In the genomic region with DNA sequence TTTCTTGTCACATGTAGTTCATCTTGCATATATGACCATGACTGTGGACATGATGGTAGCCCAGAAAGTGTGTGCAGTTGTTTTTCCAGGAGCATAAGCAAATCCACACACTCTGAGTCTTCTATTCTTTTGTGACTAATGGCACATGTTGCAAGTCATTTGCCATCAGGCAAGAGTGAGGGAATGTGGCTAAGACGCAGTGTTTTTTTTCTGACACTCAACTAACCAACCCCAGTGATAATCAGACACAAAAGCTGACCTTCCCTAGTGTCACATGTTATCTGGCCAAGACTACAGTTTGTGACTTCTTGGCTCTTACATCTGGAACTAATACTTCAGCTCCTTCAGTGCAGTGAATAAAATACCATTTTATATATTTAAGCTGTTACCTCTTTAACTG, we compare ENCODE assay signal across 18 cellular contexts.
DNase-seq lines count a peak whose midpoint lies in the region; ATAC-seq, FAIRE-seq and TF ChIP-seq lines count a peak whose summit lies in the region.
"Had no signal": no experiment of that assay in that cellular context is flagged by ENCODE, and none has a peak within 500 bp of the region (broad histone marks: within the 10 kb centered on the region; RNA-seq: fewer than 3 reads in every experiment).

No MANE protein-coding gene starts in this region.

- H3K27me3 ChIP-seq in astrocyte (ENCODE audit: insufficient read depth, low read length) (no peaks in the 10 kb centered on the region), heart left ventricle (no peaks in the 10 kb centered on the region), subcutaneous abdominal adipose tissue (ENCODE audit: control insufficient read depth in 5 of 5, insufficient read depth in 4 of 5, low read length in 5 of 5) (no peaks in the 10 kb centered on the region), HepG2 (ENCODE audit: control insufficient read depth in 1 of 2, insufficient read depth in 2 of 2, low read length in 2 of 2) (no peaks in the 10 kb centered on the region)

- WGBS in heart left ventricle, 4 donors: 22 to 35% (median 28%) methylated on average over 1 of the region's 1 CpG
- WGBS in HepG2 (ENCODE audit: low lambda C conversion rate): 95% methylated on average over 1 of the region's 1 CpG

- TF ChIP-seq CTCF in HFFc6 (IDR thresholded peaks at IDR 0.05) (no peak), astrocyte (IDR thresholded peaks at IDR 0.05; ENCODE audit: insufficient read depth, low read depth, low read length) (no peak), heart left ventricle (IDR thresholded peaks at IDR 0.05) (no peak), HepG2 (CRISPR knock-in tag; IDR thresholded peaks at IDR 0.05) (no peak)

- H3K36me3 Mint-ChIP-seq in HFFc6 (ENCODE audit: low read depth) (peaks cover 25% of the 10 kb centered on the region), astrocyte (ENCODE audit: low read depth, unreplicated experiment) (peaks cover 30% of the 10 kb centered on the region)

- H3K9ac ChIP-seq in astrocyte (ENCODE audit: low read length): no peak overlapping the region
- H3K9ac ChIP-seq in subcutaneous abdominal adipose tissue (ENCODE audit: low read length in 5 of 5): peak overlapping the region in 1 of 5 donors; percentile 40
- H3K9ac ChIP-seq in HepG2 (ENCODE audit: insufficient read depth, low read depth, low read length): no peak overlapping the region

- no TSS peak for BruUV-seq in HepG2 (replicated peaks; lab: Mats Ljungman, UMichigan)

- H3K4me3 Mint-ChIP-seq in HFFc6 (no peak overlapping the region), astrocyte (ENCODE audit: unreplicated experiment) (no peak overlapping the region)
- H3K4me3 Mint-ChIP-seq: activated CD8-positive, alpha-beta T cell treated with anti-CD3 and anti-CD28 coated beads, Interleukin-2, amount 10 ng/mL, durations not matched to agents 7 days and 5 days; activated T-cell treated with anti-CD3 and anti-CD28 coated beads, Interleukin-2, amount 50 U/mL, for 72 hours had no signal

- H3K27ac Mint-ChIP-seq in HFFc6: peak overlapping the region; percentile 64
- H3K27ac Mint-ChIP-seq in astrocyte (ENCODE audit: unreplicated experiment): peak overlapping the region; percentile 43
- H3K27ac Mint-ChIP-seq: activated CD8-positive, alpha-beta T cell treated with anti-CD3 and anti-CD28 coated beads, Interleukin-2, amount 10 ng/mL, durations not matched to agents 7 days and 5 days; activated T-cell treated with anti-CD3 and anti-CD28 coated beads, Interleukin-2, amount 50 U/mL, for 72 hours had no signal

- peaks cover 4% of the 10 kb centered on the region for H3K36me3 ChIP-seq in astrocyte (ENCODE audit: insufficient read depth, low read length)
- peaks cover 0 to 7% (median 0%) of the 10 kb centered on the region in 9 donors for H3K36me3 ChIP-seq in heart left ventricle
- peaks cover 2 to 14% (median 12%) of the 10 kb centered on the region in 5 donors for H3K36me3 ChIP-seq in subcutaneous abdominal adipose tissue (ENCODE audit: control insufficient read depth in 5 of 5, insufficient read depth in 5 of 5, low read length in 5 of 5)
- peaks cover 0 to 7% of the 10 kb centered on the region in 2 experiments; a peak in 3 of 5 replicates for H3K36me3 ChIP-seq in HepG2 (replicated peaks in 1 of 2; ENCODE audit: control insufficient read depth in 1 of 2, insufficient read depth in 2 of 2, low read length in 2 of 2)

- H3K4me3 ChIP-seq in astrocyte (ENCODE audit: insufficient read depth, low read depth, low read length) (no peak overlapping the region), heart left ventricle (no peak overlapping the region), subcutaneous abdominal adipose tissue (ENCODE audit: low read depth in 1 of 5, low read length in 5 of 5) (no peak overlapping the region), HepG2 (replicated peaks in 1 of 3; ENCODE audit: insufficient read depth in 1 of 3, low read depth in 2 of 3, low read length in 3 of 3) (no peak overlapping the region)

- no peaks in the 10 kb centered on the region for H3K9me3 ChIP-seq in astrocyte (ENCODE audit: insufficient read depth, low read depth, low read length)
- H3K9me3 ChIP-seq in heart left ventricle: peaks cover 0 to 17% (median 9%) of the 10 kb centered on the region in 12 donors
- peaks cover 0 to 4% (median 0%) of the 10 kb centered on the region in 5 donors for H3K9me3 ChIP-seq in subcutaneous abdominal adipose tissue (ENCODE audit: control insufficient read depth in 5 of 5, low read length in 5 of 5)
- H3K9me3 ChIP-seq in HepG2 (ENCODE audit: low read length): peaks cover 13% of the 10 kb centered on the region

- H4K20me1 ChIP-seq in astrocyte (ENCODE audit: insufficient read depth, low read length): no peaks in the 10 kb centered on the region
- H4K20me1 ChIP-seq in HepG2 (ENCODE audit: insufficient read depth, low read length): no peaks in the 10 kb centered on the region

- TF ChIP-seq POLR2A in heart left ventricle (IDR thresholded peaks at IDR 0.05): no peak
- no peak for TF ChIP-seq POLR2A in HepG2 (IDR thresholded peaks at IDR 0.05; ENCODE audit: insufficient read depth in 1 of 2, low read depth in 2 of 2, low read length in 2 of 2)

- H3K79me2 ChIP-seq in astrocyte (ENCODE audit: insufficient read depth, low read length): no peaks in the 10 kb centered on the region
- no peaks in the 10 kb centered on the region for H3K79me2 ChIP-seq in HepG2 (ENCODE audit: insufficient read depth, low read length)

- TF ChIP-seq EP300 in HepG2 (IDR thresholded peaks at IDR 0.05; ENCODE audit: low read depth in 2 of 2, low read length in 2 of 2): no peak
- no peak for TF ChIP-seq EP300 in HepG2 (CRISPR knock-in tag; IDR thresholded peaks at IDR 0.05; ENCODE audit: borderline replicate concordance)

- CTCF ChIA-PET in HepG2 (lab: Yijun Ruan, JAX; ENCODE audit: low intra/inter-chr PET ratio, low total read pairs): no interaction called here

- peak; percentile 80 for FAIRE-seq in astrocyte (lab: Jason Lieb, UNC)
- FAIRE-seq in HepG2 (lab: Jason Lieb, UNC): no peak

- POLR2A ChIA-PET in HepG2 (lab: Yijun Ruan, JAX): no interaction called here

- intact Hi-C loops in heart left ventricle (cut with DNase I) (loop anchor here in 8 of 10 donors (5.0 to 10.0 kb wide), 2 partner anchors 106 to 109 kb away; partner anchors contain the start of genes CRYZL1 (in 8 of the 8) and ITSN1 (in 8 of the 8)), HepG2 (cut with micrococcal nuclease; ENCODE audit: unreplicated experiment) (no loop called here)

- TF ChIP-seq RAD21 in HepG2 (CRISPR knock-in tag; IDR thresholded peaks at IDR 0.05): no peak

- in situ Hi-C loops in HepG2 (cut with HindIII; ENCODE audit: extremely low pct_ligation_motif_present, low pct_unique_long_range_greater_than_20kb): no loop called here

- H3K4me1 Mint-ChIP-seq in HFFc6 (ENCODE audit: low read depth): peaks cover 20% of the 10 kb centered on the region
- H3K4me1 Mint-ChIP-seq in astrocyte (ENCODE audit: low read depth, unreplicated experiment): peaks cover 7% of the 10 kb centered on the region

- peaks cover 4% of the 10 kb centered on the region for H3K4me1 ChIP-seq in astrocyte (ENCODE audit: insufficient read depth, low read length)
- H3K4me1 ChIP-seq in heart left ventricle: peaks cover 0 to 39% (median 17%) of the 10 kb centered on the region in 12 donors
- H3K4me1 ChIP-seq in subcutaneous abdominal adipose tissue (ENCODE audit: control insufficient read depth in 5 of 5, insufficient read depth in 5 of 5, low read length in 5 of 5): peaks cover 0 to 35% (median 24%) of the 10 kb centered on the region in 5 donors
- no peaks in the 10 kb centered on the region for H3K4me1 ChIP-seq in HepG2 (ENCODE audit: insufficient read depth, low read length)

- peak in 3 of 4 donors; percentile 31 to 50 (median 44) for ATAC-seq in heart left ventricle
- ATAC-seq in HepG2: no peak
- no peak for ATAC-seq in HG02884 (IDR thresholded peaks at IDR 0.05; ENCODE audit: unreplicated experiment)
- ATAC-seq: activated CD8-positive, alpha-beta T cell treated with anti-CD3 and anti-CD28 coated beads, Interleukin-2, amount 10 ng/mL, durations not matched to agents 7 days and 5 days; activated T-cell treated with anti-CD3 and anti-CD28 coated beads, Interleukin-2, amount 50 U/mL, for 72 hours; HCT116 had no signal

- DNase-seq in HFFc6 (peak; percentile 24), astrocyte (ENCODE audit: low read depth) (peak; percentile 18), heart left ventricle (no peak), HepG2 (ENCODE audit: low spot score) (no peak), occipital lobe (lab: John Stamatoyannopoulos, UW) (no peak)
- DNase-seq: activated CD8-positive, alpha-beta T cell treated with anti-CD3 and anti-CD28 coated beads, Interleukin-2, amount 10 ng/mL, durations not matched to agents 7 days and 5 days; activated T-cell treated with anti-CD3 and anti-CD28 coated beads, Interleukin-2, amount 50 U/mL, for 72 hours; C1 segment of cervical spinal cord; cerebellar nuclear complex; DMS53; effector memory CD4-positive, alpha-beta T cell; foreskin melanocyte; NCI-H1694; NCI-H446 treated with DMSO at 0.1 percent for 48 hours; WERI-Rb-1 had no signal

- H3K27ac ChIP-seq in astrocyte (ENCODE audit: low read depth, low read length): no peak overlapping the region
- peak overlapping the region in 7 of 12 donors; percentile 1 to 50 (median 17) for H3K27ac ChIP-seq in heart left ventricle
- H3K27ac ChIP-seq in subcutaneous abdominal adipose tissue (ENCODE audit: low read depth, low read length): peak overlapping the region; percentile 84
- no peak overlapping the region for H3K27ac ChIP-seq in HepG2 (ENCODE audit: extremely low read length, insufficient read depth, low read length)
- H3K27ac ChIP-seq: WERI-Rb-1 had no signal

- H3K9me3 Mint-ChIP-seq in HFFc6: peaks cover 16% of the 10 kb centered on the region
- H3K9me3 Mint-ChIP-seq in astrocyte (ENCODE audit: unreplicated experiment): no peaks in the 10 kb centered on the region

- H2AFZ ChIP-seq in astrocyte (ENCODE audit: low read depth, low read length) (no peak overlapping the region), HepG2 (ENCODE audit: low read length) (no peak overlapping the region)

- H3K4me2 ChIP-seq in astrocyte (ENCODE audit: low read length): no peak overlapping the region
- H3K4me2 ChIP-seq in HepG2 (ENCODE audit: low read depth, low read length): no peak overlapping the region

- H3K27me3 Mint-ChIP-seq in HFFc6 (ENCODE audit: insufficient read depth): peaks cover 1% of the 10 kb centered on the region
- no peaks in the 10 kb centered on the region for H3K27me3 Mint-ChIP-seq in astrocyte (ENCODE audit: low read depth, unreplicated experiment)

TF ChIP-seq in HepG2, 621 proteins besides CTCF, POLR2A, EP300 and RAD21 (continues in another document):
- TF ChIP-seq CC2D1A (CRISPR knock-in tag; IDR thresholded peaks at IDR 0.05) (no peak), ZNF367 (CRISPR knock-in tag; IDR thresholded peaks at IDR 0.05; ENCODE audit: borderline replicate concordance) (no peak)

Comparison
In these comparisons a context has a peak if more than half of its experiments do, and no peak if none do; other contexts are left out.
1. DNase-seq: peak in HFFc6 (single experiment) and astrocyte (single experiment); none in heart left ventricle (0 of 5), HepG2 (single experiment) and occipital lobe (single experiment).
2. H3K27ac ChIP-seq: peak in heart left ventricle (7 of 12) and subcutaneous abdominal adipose tissue (single experiment); none in astrocyte (single experiment) and HepG2 (single experiment).
3. ATAC-seq: peak in heart left ventricle (3 of 4); none in HepG2 (single experiment) and HG02884 (single experiment).